ENCODE assay signal across 2 cellular contexts in the genomic region with DNA sequence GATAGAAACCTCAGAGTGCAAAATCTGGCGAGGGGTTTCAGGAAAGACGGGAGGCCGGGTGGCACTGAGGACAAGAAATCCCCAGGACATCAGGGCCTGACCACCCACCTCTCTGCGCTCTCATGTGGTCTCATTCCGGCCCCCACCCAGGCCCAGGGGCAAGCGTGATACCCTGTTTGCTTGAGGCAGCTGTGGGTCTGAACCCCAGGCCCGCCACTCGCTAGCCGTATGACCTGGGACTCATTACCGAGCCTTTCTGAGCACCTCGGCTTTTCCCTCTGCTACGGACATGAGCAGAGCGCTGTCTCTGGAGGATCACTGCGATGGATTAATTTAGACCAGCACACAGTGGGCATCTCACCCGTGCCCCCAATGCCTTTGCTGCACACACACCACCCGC.
TF ChIP-seq lines count a peak whose summit lies in the region.

No MANE protein-coding gene starts in this region.

TF ChIP-seq in HEK293, 187 proteins besides CTCF, POLR2A, EP300 and RAD21:
- TF ChIP-seq ZBTB20 (tag by site-specific recombination; IDR thresholded peaks at IDR 0.05), result no peak
- TF ChIP-seq ZNF544 (tag by site-specific recombination; IDR thresholded peaks at IDR 0.05), result no peak
- TF ChIP-seq YY1 (tag by site-specific recombination; IDR thresholded peaks at IDR 0.05), result no peak
- no peak for TF ChIP-seq ZNF391 (tag by site-specific recombination; IDR thresholded peaks at IDR 0.05; ENCODE audit: borderline replicate concordance, low read depth)
- TF ChIP-seq ZNF239 (tag by site-specific recombination; IDR thresholded peaks at IDR 0.05), result no peak

TF ChIP-seq in K562, 482 proteins besides CTCF, POLR2A, EP300 and RAD21:
- TF ChIP-seq ZBTB1 (CRISPR knock-in tag; IDR thresholded peaks at IDR 0.05; ENCODE audit: borderline replicate concordance, low read depth), result no peak
- TF ChIP-seq LARP7 (IDR thresholded peaks at IDR 0.05), result no peak
- TF ChIP-seq, protein P1, sequence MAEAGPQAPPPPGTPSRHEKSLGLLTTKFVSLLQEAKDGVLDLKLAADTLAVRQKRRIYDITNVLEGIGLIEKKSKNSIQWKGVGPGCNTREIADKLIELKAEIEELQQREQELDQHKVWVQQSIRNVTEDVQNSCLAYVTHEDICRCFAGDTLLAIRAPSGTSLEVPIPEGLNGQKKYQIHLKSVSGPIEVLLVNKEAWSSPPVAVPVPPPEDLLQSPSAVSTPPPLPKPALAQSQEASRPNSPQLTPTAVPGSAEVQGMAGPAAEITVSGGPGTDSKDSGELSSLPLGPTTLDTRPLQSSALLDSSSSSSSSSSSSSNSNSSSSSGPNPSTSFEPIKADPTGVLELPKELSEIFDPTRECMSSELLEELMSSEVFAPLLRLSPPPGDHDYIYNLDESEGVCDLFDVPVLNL (CRISPR knock-in tag; IDR thresholded peaks at IDR 0.05; ENCODE audit: low read depth), result no peak
- TF ChIP-seq, protein P2, sequence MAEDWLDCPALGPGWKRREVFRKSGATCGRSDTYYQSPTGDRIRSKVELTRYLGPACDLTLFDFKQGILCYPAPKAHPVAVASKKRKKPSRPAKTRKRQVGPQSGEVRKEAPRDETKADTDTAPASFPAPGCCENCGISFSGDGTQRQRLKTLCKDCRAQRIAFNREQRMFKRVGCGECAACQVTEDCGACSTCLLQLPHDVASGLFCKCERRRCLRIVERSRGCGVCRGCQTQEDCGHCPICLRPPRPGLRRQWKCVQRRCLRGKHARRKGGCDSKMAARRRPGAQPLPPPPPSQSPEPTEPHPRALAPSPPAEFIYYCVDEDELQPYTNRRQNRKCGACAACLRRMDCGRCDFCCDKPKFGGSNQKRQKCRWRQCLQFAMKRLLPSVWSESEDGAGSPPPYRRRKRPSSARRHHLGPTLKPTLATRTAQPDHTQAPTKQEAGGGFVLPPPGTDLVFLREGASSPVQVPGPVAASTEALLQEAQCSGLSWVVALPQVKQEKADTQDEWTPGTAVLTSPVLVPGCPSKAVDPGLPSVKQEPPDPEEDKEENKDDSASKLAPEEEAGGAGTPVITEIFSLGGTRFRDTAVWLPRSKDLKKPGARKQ (CRISPR knock-in tag; IDR thresholded peaks at IDR 0.05), result 0 out of 2 replicates have a peak, but pooled peaks have one; percentile 25
- TF ChIP-seq ZKSCAN1 (IDR thresholded peaks at IDR 0.05; ENCODE audit: low read depth, low read length), result peak; percentile 40; the same call in 1 of the 2 replicates
- TF ChIP-seq, protein P3, sequence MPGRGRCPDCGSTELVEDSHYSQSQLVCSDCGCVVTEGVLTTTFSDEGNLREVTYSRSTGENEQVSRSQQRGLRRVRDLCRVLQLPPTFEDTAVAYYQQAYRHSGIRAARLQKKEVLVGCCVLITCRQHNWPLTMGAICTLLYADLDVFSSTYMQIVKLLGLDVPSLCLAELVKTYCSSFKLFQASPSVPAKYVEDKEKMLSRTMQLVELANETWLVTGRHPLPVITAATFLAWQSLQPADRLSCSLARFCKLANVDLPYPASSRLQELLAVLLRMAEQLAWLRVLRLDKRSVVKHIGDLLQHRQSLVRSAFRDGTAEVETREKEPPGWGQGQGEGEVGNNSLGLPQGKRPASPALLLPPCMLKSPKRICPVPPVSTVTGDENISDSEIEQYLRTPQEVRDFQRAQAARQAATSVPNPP (IDR thresholded peaks at IDR 0.05; ENCODE audit: borderline replicate concordance, insufficient read depth, insufficient read length), result no peak
- TF ChIP-seq ZNF589 (CRISPR knock-in tag; IDR thresholded peaks at IDR 0.05; ENCODE audit: low read depth), result no peak
